Comparison of ENCODE assay signal across 10 cellular contexts in the genomic region with DNA sequence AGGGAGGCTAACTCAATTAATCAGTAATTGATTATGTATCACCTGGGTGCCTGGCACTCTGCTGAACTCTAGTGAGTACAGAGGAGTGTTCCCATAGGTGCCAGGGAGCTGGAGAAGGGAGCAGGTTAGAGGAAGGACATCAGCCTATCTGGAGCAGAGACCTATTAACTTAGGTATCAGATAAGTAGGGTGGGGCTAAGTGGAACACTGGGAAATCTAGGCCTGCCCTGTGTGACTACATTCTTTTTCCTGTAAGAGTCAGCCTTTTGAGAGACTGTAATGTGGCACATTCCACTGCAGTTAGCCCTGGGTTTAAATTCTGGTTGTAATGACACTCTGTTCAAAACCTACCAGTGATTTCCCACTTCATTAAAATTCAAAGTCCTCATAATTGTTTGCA. TPM values are rescaled to one million over a fixed set of nuclear protein-coding genes. Genes with fewer than 3 reads are reported as not detected.
DNase-seq lines count a peak whose midpoint lies in the region; ATAC-seq and TF ChIP-seq lines count a peak whose summit lies in the region.
"Had no signal": no experiment of that assay in that cellular context is flagged by ENCODE, and none has a peak within 500 bp of the region (broad histone marks: within the 10 kb centered on the region; RNA-seq: fewer than 3 reads in every experiment).

No MANE protein-coding gene starts in this region.

- no peaks in the 10 kb centered on the region for H3K9me3 ChIP-seq in CD8-positive, alpha-beta memory T cell (ENCODE audit: low read length)
- H3K9me3 ChIP-seq in Peyer's patch, result no peaks in the 10 kb centered on the region
- H3K9me3 ChIP-seq in esophagus (ENCODE audit: control insufficient read depth in 2 of 2, insufficient read depth in 1 of 2, low read depth in 1 of 2, low read length in 1 of 2), result no peaks in the 10 kb centered on the region

- CTCF ChIA-PET in CD8-positive, alpha-beta memory T cell (lab: Charles Lee), result no interaction called here

- no peak for TF ChIP-seq POLR2A in Peyer's patch (IDR thresholded peaks at IDR 0.05)

- peaks cover 0 to 31% (median 9%) of the 10 kb centered on the region in 3 donors for H3K36me3 Mint-ChIP-seq in CD8-positive, alpha-beta memory T cell
- H3K36me3 Mint-ChIP-seq in naive B cell, result peaks cover 0 to 9% of the 10 kb centered on the region in 2 donors

- peaks cover 4% of the 10 kb centered on the region for H3K4me1 ChIP-seq in CD8-positive, alpha-beta memory T cell (ENCODE audit: insufficient read depth, low read length)
- H3K4me1 ChIP-seq in Peyer's patch, result peaks cover 0 to 25% (median 0%) of the 10 kb centered on the region in 4 donors
- H3K4me1 ChIP-seq in esophagus (ENCODE audit: control insufficient read depth in 2 of 2, insufficient read depth in 2 of 2, low read length in 1 of 2), result peaks cover 0 to 4% of the 10 kb centered on the region in 2 donors

- no peak overlapping the region for H3K4me3 ChIP-seq in CD8-positive, alpha-beta memory T cell (ENCODE audit: low read length)
- H3K4me3 ChIP-seq in Peyer's patch (no peak overlapping the region), esophagus (ENCODE audit: low read depth in 1 of 2, low read length in 2 of 2) (no peak overlapping the region)

- H3K27me3 ChIP-seq in CD8-positive, alpha-beta memory T cell (ENCODE audit: insufficient read depth, low read length, poor library complexity, severe bottlenecking), result no peaks in the 10 kb centered on the region
- H3K27me3 ChIP-seq in Peyer's patch (no peaks in the 10 kb centered on the region), esophagus (ENCODE audit: control insufficient read depth in 1 of 2, insufficient read depth in 2 of 2, low read length in 2 of 2) (no peaks in the 10 kb centered on the region)

- ATAC-seq in naive B cell (ENCODE audit: low read depth in 2 of 2) (no peak), HG03442 (IDR thresholded peaks at IDR 0.05; ENCODE audit: unreplicated experiment) (no peak)

- no peaks in the 10 kb centered on the region for H3K36me3 ChIP-seq in CD8-positive, alpha-beta memory T cell (ENCODE audit: insufficient read depth, low read length)
- H3K36me3 ChIP-seq in Peyer's patch (peaks cover 0 to 11% (median 0%) of the 10 kb centered on the region in 3 donors), esophagus (ENCODE audit: control insufficient read depth in 2 of 2, insufficient read depth in 2 of 2, low read length in 1 of 2) (no peaks in the 10 kb centered on the region)

- TF ChIP-seq CTCF in Peyer's patch (IDR thresholded peaks at IDR 0.05), result no peak

- H3K4me3 Mint-ChIP-seq in CD8-positive, alpha-beta memory T cell, result no peak overlapping the region
- H3K4me3 Mint-ChIP-seq in naive B cell, result no peak overlapping the region

- peaks cover 14 to 42% (median 31%) of the 10 kb centered on the region in 3 donors for H3K4me1 Mint-ChIP-seq in CD8-positive, alpha-beta memory T cell
- peaks cover 12 to 34% (median 17%) of the 10 kb centered on the region in 3 donors for H3K4me1 Mint-ChIP-seq in naive B cell

- POLR2A ChIA-PET in CD8-positive, alpha-beta memory T cell (lab: Charles Lee), result no interaction called here

- no peak overlapping the region for H3K27ac ChIP-seq in CD8-positive, alpha-beta memory T cell (ENCODE audit: low read depth, low read length)
- peak overlapping the region in 3 of 4 donors; percentile 41 to 71 (median 66) for H3K27ac ChIP-seq in Peyer's patch
- H3K27ac ChIP-seq in esophagus (ENCODE audit: low read depth in 2 of 2, low read length in 1 of 2), result peak overlapping the region; percentile 78 to 94
- H3K27ac ChIP-seq: VCaP had no signal

- H3K27ac Mint-ChIP-seq in CD8-positive, alpha-beta memory T cell, result peak overlapping the region in 7 of 8 donors; percentile 13 to 80 (median 58)
- peak overlapping the region; percentile 4 to 73 (median 52) for H3K27ac Mint-ChIP-seq in naive B cell

- no peaks in the 10 kb centered on the region for H3K27me3 Mint-ChIP-seq in CD8-positive, alpha-beta memory T cell
- H3K27me3 Mint-ChIP-seq in naive B cell, result no peaks in the 10 kb centered on the region

- no peak for DNase-seq in CD8-positive, alpha-beta memory T cell
- peak in 1 of 3 donors; percentile 57 for DNase-seq in Peyer's patch
- DNase-seq in naive B cell, result no peak
- no peak for DNase-seq in HuH-7.5 (ENCODE audit: low spot score)
- no peak for DNase-seq in central memory CD4-positive, alpha-beta T cell
- DNase-seq in NCI-H2107 (lab: John Stamatoyannopoulos, UW), result no peak
- DNase-seq: effector CD4-positive, alpha-beta T cell had no signal

- no peaks in the 10 kb centered on the region for H3K9me3 Mint-ChIP-seq in CD8-positive, alpha-beta memory T cell
- no peaks in the 10 kb centered on the region for H3K9me3 Mint-ChIP-seq in naive B cell

RNA-seq across cellular contexts. Expression of a gene that starts 12.7 kb away (rescaled TPM):
- 10 to 100 TPM; 21.3 to 23.4 TPM for total RNA-seq in CD8-positive, alpha-beta memory T cell
- polyA plus RNA-seq in CD8-positive, alpha-beta memory T cell, result 18.8 TPM
- total RNA-seq in Peyer's patch, result 10 to 100 TPM; 57.8 to 63.7 (median 59.9) TPM
- polyA plus RNA-seq in esophagus, result 10 to 100 TPM; 23.7 to 27.5 TPM
- polyA plus RNA-seq in naive B cell (ENCODE audit: low read depth in 6 of 6), result 10 to 100 TPM; 11.2 to 21.4 (median 18.2) TPM

RNA-seq across cellular contexts. Expression of a gene that starts 44.8 kb away (rescaled TPM):
- total RNA-seq in CD8-positive, alpha-beta memory T cell, result 10 to 100 TPM; 66.3 to 70.0 TPM
- 37.5 TPM for polyA plus RNA-seq in CD8-positive, alpha-beta memory T cell
- total RNA-seq in Peyer's patch, result 10 to 100 TPM; 19.1 to 82.5 (median 27.0) TPM
- polyA plus RNA-seq in esophagus, result 10 to 100 TPM; 15.5 to 27.2 TPM
- 10 to 100 TPM; 25.8 to 40.9 (median 37.8) TPM for polyA plus RNA-seq in naive B cell (ENCODE audit: low read depth in 6 of 6)
